ENCODE assay signal across 11 cellular contexts in the genomic region with DNA sequence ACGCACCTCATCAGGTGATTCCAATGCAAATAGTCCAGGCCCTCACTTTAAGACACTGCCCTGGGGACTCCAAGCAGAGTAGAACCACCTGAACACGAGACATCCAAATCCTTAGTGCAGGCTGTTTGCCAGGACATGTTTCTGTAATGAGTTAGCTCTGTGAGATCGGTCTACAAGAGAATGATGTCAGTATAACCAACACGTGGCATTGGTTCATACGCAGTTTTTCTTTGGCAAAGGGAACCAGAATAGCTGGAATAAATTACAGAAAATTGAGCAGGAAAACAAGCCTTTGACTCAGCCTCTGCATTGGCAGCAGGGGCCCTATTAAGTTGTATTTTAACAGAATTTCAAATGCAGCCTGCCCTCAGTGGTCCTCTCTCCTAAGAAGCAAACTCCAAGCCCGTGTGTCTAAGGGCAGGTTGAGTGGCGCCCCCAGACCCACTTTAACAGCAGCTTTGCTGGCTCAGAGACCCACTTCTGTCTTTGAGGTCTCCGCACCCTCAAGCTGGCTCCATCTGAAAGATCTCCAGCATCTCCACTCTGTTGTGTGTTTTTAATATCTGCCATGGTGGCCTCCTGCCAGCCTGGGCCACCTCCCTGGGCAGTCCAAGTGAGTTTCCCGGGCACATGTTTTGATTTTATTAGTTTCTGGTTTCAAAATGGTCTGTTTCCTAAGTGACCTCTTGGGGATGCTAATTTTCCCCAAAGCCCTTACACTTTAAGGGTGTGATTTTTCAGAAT.
A peak's percentile ranks its signal among the peaks of the same experiment; 100 is the strongest.
DNase-seq lines count a peak whose midpoint lies in the region; ATAC-seq and TF ChIP-seq lines count a peak whose summit lies in the region.
"Had no signal": no experiment of that assay in that cellular context is flagged by ENCODE, and none has a peak within 500 bp of the region (broad histone marks: within the 10 kb centered on the region; RNA-seq: fewer than 3 reads in every experiment).

No MANE protein-coding gene starts in this region.

- POLR2A ChIA-PET in HEK293 (lab: Yijun Ruan, JAX) (no interaction called here), Caco-2 (lab: Charles Lee) (no interaction called here)

- no peaks in the 10 kb centered on the region for H3K9me3 Mint-ChIP-seq in Caco-2 (ENCODE audit: unreplicated experiment)

- H3K27me3 Mint-ChIP-seq in Caco-2 (ENCODE audit: insufficient read depth, unreplicated experiment), result no peaks in the 10 kb centered on the region

- H3K27ac Mint-ChIP-seq in Caco-2 (ENCODE audit: unreplicated experiment), result no peak overlapping the region
- H3K27ac Mint-ChIP-seq: progenitor cell of endocrine pancreas had no signal

- no peak overlapping the region for H3K27ac ChIP-seq in HEK293 (ENCODE audit: extremely low read depth, low read depth, low read length)
- peak overlapping the region; percentile 2 for H3K27ac ChIP-seq in right cardiac atrium (ENCODE audit: low read length)
- H3K27ac ChIP-seq in skin epidermis, result peak overlapping the region in 15 of 21 experiments; percentile 24 to 78 (median 60)

- TF ChIP-seq CTCF in HEK293 (tag by site-specific recombination; IDR thresholded peaks at IDR 0.05) (no peak), astrocyte of the spinal cord (IDR thresholded peaks at IDR 0.05; ENCODE audit: low read depth, low read length) (no peak), Caco-2 (IDR thresholded peaks at IDR 0.05; ENCODE audit: insufficient read depth in 1 of 2, low read depth in 1 of 2, low read length in 1 of 2, severe bottlenecking in 1 of 2, unreplicated experiment in 1 of 2) (no peak)

- H3K4me3 ChIP-seq in HEK293 (ENCODE audit: low read depth, low read length) (no peak overlapping the region), astrocyte of the spinal cord (ENCODE audit: low read depth, low read length) (no peak overlapping the region), right cardiac atrium (ENCODE audit: low read length) (no peak overlapping the region), skin epidermis (no peak overlapping the region), Caco-2 (ENCODE audit: low read depth, low read length) (no peak overlapping the region)

- H3K36me3 ChIP-seq in HEK293 (ENCODE audit: control insufficient read depth in 2 of 2, insufficient read depth in 1 of 2, low read length in 2 of 2), result no peaks in the 10 kb centered on the region
- H3K36me3 ChIP-seq in Caco-2 (ENCODE audit: control insufficient read depth, insufficient read depth, low read length), result no peaks in the 10 kb centered on the region

- DNase-seq in astrocyte of the spinal cord (ENCODE audit: low read depth, low spot score) (peak; percentile 97), right cardiac atrium (no peak), midbrain (lab: John Stamatoyannopoulos, UW) (no peak), Caco-2 (no peak)
- DNase-seq: NCI-H1417, RPMI8226 had no signal

- intact Hi-C loops in right cardiac atrium (cut with DNase I) (no loop called here), Caco-2 (cut with micrococcal nuclease; ENCODE audit: unreplicated experiment) (no loop called here)

- no peak overlapping the region for H3K4me3 Mint-ChIP-seq in Caco-2 (ENCODE audit: unreplicated experiment)

- ATAC-seq in right cardiac atrium (peak; percentile 41 to 73), HG03045 (IDR thresholded peaks at IDR 0.05; ENCODE audit: unreplicated experiment) (no peak), HG02623 (IDR thresholded peaks at IDR 0.05; ENCODE audit: unreplicated experiment) (no peak)

- WGBS in right cardiac atrium, result 69% methylated on average over 9 of the region's 9 CpGs

- in situ Hi-C loops in astrocyte of the spinal cord (cut with HindIII; ENCODE audit: low sequenced_read_pairs), result no loop called here

- CTCF ChIA-PET in HEK293 (lab: Yijun Ruan, JAX) (interaction anchor here (0.8 kb wide), 1 partner anchor 196 kb away, joined by 3 read pairs; no protein-coding TSS in a partner anchor), Caco-2 (lab: Charles Lee) (no interaction called here)

- H3K9me3 ChIP-seq in HEK293 (ENCODE audit: control insufficient read depth, insufficient read depth, low read depth, low read length), result no peaks in the 10 kb centered on the region
- H3K9me3 ChIP-seq in right cardiac atrium (ENCODE audit: control insufficient read depth, low read length), result no peaks in the 10 kb centered on the region
- H3K9me3 ChIP-seq in Caco-2, result no peaks in the 10 kb centered on the region

- no peaks in the 10 kb centered on the region for H3K4me1 Mint-ChIP-seq in Caco-2 (ENCODE audit: low read depth, unreplicated experiment)

- no peaks in the 10 kb centered on the region for H3K36me3 Mint-ChIP-seq in Caco-2 (ENCODE audit: insufficient read depth, unreplicated experiment)

- H3K27me3 ChIP-seq in right cardiac atrium (ENCODE audit: control insufficient read depth, insufficient read depth), result no peaks in the 10 kb centered on the region
- no peaks in the 10 kb centered on the region for H3K27me3 ChIP-seq in Caco-2 (replicated peaks; ENCODE audit: control insufficient read depth, insufficient read depth, low read length)

- H3K4me1 ChIP-seq in HEK293 (ENCODE audit: control insufficient read depth, insufficient read depth, low read length), result no peaks in the 10 kb centered on the region
- peaks cover 3% of the 10 kb centered on the region for H3K4me1 ChIP-seq in right cardiac atrium (ENCODE audit: control insufficient read depth, insufficient read depth, low read length)
- no peaks in the 10 kb centered on the region for H3K4me1 ChIP-seq in Caco-2

- no TSS peak for BruUV-seq in Caco-2 (replicated peaks; lab: Mats Ljungman, UMichigan)

TF ChIP-seq in HEK293, 187 proteins besides CTCF, POLR2A, EP300 and RAD21:
- TF ChIP-seq SCRT2 (tag by site-specific recombination; IDR thresholded peaks at IDR 0.05), result 0 out of 2 replicates have a peak, but pooled peaks have one; percentile 17
- TF ChIP-seq, protein P1, sequence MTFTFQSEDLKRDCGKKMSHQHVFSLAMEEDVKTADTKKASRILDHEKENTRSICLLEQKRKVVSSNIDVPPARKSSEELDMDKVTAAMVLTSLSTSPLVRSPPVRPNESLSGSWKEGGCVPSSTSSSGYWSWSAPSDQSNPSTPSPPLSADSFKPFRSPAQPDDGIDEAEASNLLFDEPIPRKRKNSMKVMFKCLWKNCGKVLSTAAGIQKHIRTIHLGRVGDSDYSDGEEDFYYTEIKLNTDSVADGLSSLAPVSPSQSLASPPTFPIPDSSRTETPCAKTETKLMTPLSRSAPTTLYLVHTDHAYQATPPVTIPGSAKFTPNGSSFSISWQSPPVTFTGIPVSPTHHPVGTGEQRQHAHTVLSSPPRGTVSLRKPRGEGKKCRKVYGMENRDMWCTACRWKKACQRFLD (tag by site-specific recombination; IDR thresholded peaks at IDR 0.05), result no peak

Comparison
In these comparisons a context has a peak if more than half of its experiments do, and no peak if none do; other contexts are left out.
1. ATAC-seq: peak in right cardiac atrium (2 of 2); none in HG03045 (single experiment) and HG02623 (single experiment).